In the genomic region with DNA sequence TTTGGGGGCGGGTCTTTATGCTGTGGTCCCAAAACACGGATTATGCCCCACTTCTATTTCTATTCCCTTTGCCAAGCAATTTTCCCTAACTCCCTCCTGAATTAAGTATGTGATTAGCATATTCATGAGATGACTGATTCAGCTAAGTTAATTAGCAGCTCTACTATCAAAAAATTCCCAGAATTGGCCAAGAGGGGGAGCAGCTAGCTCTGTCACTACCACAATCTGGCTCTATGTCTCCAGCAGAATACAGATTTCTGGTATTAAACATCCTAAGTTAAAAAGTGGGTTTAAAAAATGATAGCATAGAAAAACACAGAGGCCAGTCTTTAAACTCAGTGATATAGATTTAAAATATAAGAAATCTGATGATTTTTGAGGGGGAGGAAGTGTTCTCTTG, we compare ENCODE assay signal across 8 cellular contexts.
A peak's percentile ranks its signal among the peaks of the same experiment; 100 is the strongest.
DNase-seq lines count a peak whose midpoint lies in the region; ATAC-seq and TF ChIP-seq lines count a peak whose summit lies in the region.

No MANE protein-coding gene starts in this region.

- no peak for TF ChIP-seq EP300 in esophagus muscularis mucosa (IDR thresholded peaks at IDR 0.05)

- H3K4me3 ChIP-seq in AG04450 (ENCODE audit: low read depth, low read length) (no peak overlapping the region), OCI-LY1 (ENCODE audit: low read depth, low read length, poor library complexity, severe bottlenecking) (no peak overlapping the region), esophagus muscularis mucosa (no peak overlapping the region), psoas muscle (no peak overlapping the region)

- TF ChIP-seq POLR2A in esophagus muscularis mucosa (IDR thresholded peaks at IDR 0.05; ENCODE audit: low read depth): no peak

- H3K4me2 ChIP-seq in OCI-LY1 (ENCODE audit: low read length): no peak overlapping the region

- H3K9me3 ChIP-seq in AG04450 (ENCODE audit: control insufficient read depth, insufficient read depth, low read length): no peaks in the 10 kb centered on the region
- H3K9me3 ChIP-seq in OCI-LY1 (ENCODE audit: low read length): no peaks in the 10 kb centered on the region
- H3K9me3 ChIP-seq in esophagus muscularis mucosa: no peaks in the 10 kb centered on the region
- H3K9me3 ChIP-seq in psoas muscle: no peaks in the 10 kb centered on the region

- DNase-seq in AG04450 (ENCODE audit: low read depth, low spot score) (no peak), GM10248 (ENCODE audit: extremely low spot score) (no peak), esophagus muscularis mucosa (ENCODE audit: extremely low spot score) (no peak), psoas muscle (no peak)

- H3K27ac ChIP-seq in AG04450 (ENCODE audit: low read depth, low read length) (no peak overlapping the region), OCI-LY1 (ENCODE audit: low read depth, low read length, poor library complexity, severe bottlenecking) (no peak overlapping the region), esophagus muscularis mucosa (replicated peaks in 1 of 4) (no peak overlapping the region), psoas muscle (no peak overlapping the region)

- POLR2A ChIA-PET in AG04450 (lab: Yijun Ruan, JAX) (no interaction called here), GM10248 (lab: Yijun Ruan, JAX) (no interaction called here)

- no peak overlapping the region for H3K9ac ChIP-seq in OCI-LY1 (ENCODE audit: low read length)

- H3K4me1 ChIP-seq in OCI-LY1 (ENCODE audit: insufficient read depth, low read length, severe bottlenecking) (no peaks in the 10 kb centered on the region), esophagus muscularis mucosa (peaks cover 0 to 60% (median 43%) of the 10 kb centered on the region in 4 donors), psoas muscle (no peaks in the 10 kb centered on the region)

- H3K36me3 ChIP-seq in OCI-LY1 (ENCODE audit: insufficient read depth, low read length): no peaks in the 10 kb centered on the region
- no peaks in the 10 kb centered on the region for H3K36me3 ChIP-seq in esophagus muscularis mucosa
- no peaks in the 10 kb centered on the region for H3K36me3 ChIP-seq in psoas muscle (ENCODE audit: insufficient read depth in 1 of 2, low read depth in 1 of 2)

- ATAC-seq in psoas muscle (peak in 1 of 4 donors; percentile 63), HG02852 (IDR thresholded peaks at IDR 0.05; ENCODE audit: unreplicated experiment) (no peak), GM21390 (IDR thresholded peaks at IDR 0.05; ENCODE audit: unreplicated experiment) (no peak), HG03196 (IDR thresholded peaks at IDR 0.05; ENCODE audit: unreplicated experiment) (no peak)

- no peak overlapping the region for H2AFZ ChIP-seq in OCI-LY1 (ENCODE audit: low read length)

- H3K79me2 ChIP-seq in OCI-LY1 (ENCODE audit: insufficient read depth, low read length): no peaks in the 10 kb centered on the region

- peak; percentile 55 for TF ChIP-seq CTCF in AG04450 (IDR thresholded peaks at IDR 0.05; ENCODE audit: low read depth, low read length)
- peak; percentile 15 for TF ChIP-seq CTCF in GM10248 (IDR thresholded peaks at IDR 0.05; ENCODE audit: control extremely low read depth, extremely low read depth, low read depth, missing control alignments)
- peak; percentile 50; the same call in 1 of the 2 replicates for TF ChIP-seq CTCF in OCI-LY1 (IDR thresholded peaks at IDR 0.05; ENCODE audit: low read length)
- TF ChIP-seq CTCF in esophagus muscularis mucosa (IDR thresholded peaks at IDR 0.05): peak; percentile 44 to 49 (median 44)
- peak; percentile 46 for TF ChIP-seq CTCF in psoas muscle (IDR thresholded peaks at IDR 0.05)

- WGBS in esophagus muscularis mucosa: 29% methylated on average over 2 of the region's 2 CpGs
- WGBS in psoas muscle, 3 donors: 40 to 74% (median 71%) methylated on average over 2 of the region's 2 CpGs

- H3K9me2 ChIP-seq in OCI-LY1 (ENCODE audit: low read depth, low read length): no peaks in the 10 kb centered on the region

- no peaks in the 10 kb centered on the region for H3F3A ChIP-seq in OCI-LY1 (ENCODE audit: insufficient read depth, low read length)

- intact Hi-C loops in esophagus muscularis mucosa (cut with DNase I) (loop anchor here (5.0 to 10.0 kb wide), 2 partner anchors 160 to 337 kb away; no protein-coding TSS in a partner anchor), psoas muscle (cut with DNase I) (loop anchor here in 1 of 2 donors (5.0 kb wide), 1 partner anchor 337 kb away; no protein-coding TSS in a partner anchor)

- no peaks in the 10 kb centered on the region for H4K20me1 ChIP-seq in OCI-LY1 (ENCODE audit: insufficient read depth, low read length)

- CTCF ChIA-PET in AG04450 (lab: Charles Lee): interaction anchor here (0.7 to 2.6 kb wide), 5 partner anchors 9 to 337 kb away, joined by 3 to 24 read pairs (median 3); no protein-coding TSS in a partner anchor
- CTCF ChIA-PET in GM10248 (lab: Yijun Ruan, JAX): interaction anchor here (0.7 to 2.1 kb wide), 2 partner anchors 65 to 335 kb away, joined by 3 to 8 read pairs; no protein-coding TSS in a partner anchor

- no peaks in the 10 kb centered on the region for H3K27me3 ChIP-seq in AG04450 (ENCODE audit: control insufficient read depth, insufficient read depth, low read length)
- no peaks in the 10 kb centered on the region for H3K27me3 ChIP-seq in OCI-LY1 (ENCODE audit: insufficient read depth, low read length)
- no peaks in the 10 kb centered on the region for H3K27me3 ChIP-seq in esophagus muscularis mucosa
- H3K27me3 ChIP-seq in psoas muscle (ENCODE audit: insufficient read depth in 3 of 3, low read length in 2 of 3): no peaks in the 10 kb centered on the region
